33 cellular contexts compared by ENCODE assay signal in genomic region chr9:26341545-26341944, GRCh38.
"Had no signal": no experiment of that assay in that cellular context is flagged by ENCODE, and none has a peak within 500 bp of the region (broad histone marks: within the 10 kb centered on the region; RNA-seq: fewer than 3 reads in every experiment).

No MANE protein-coding gene starts in this region.

- H3K27ac ChIP-seq: brain microvascular endothelial cell, VCaP had no signal

- H3K4me3 ChIP-seq: MG63 had no signal

- H3K36me3 Mint-ChIP-seq: activated CD4-positive, alpha-beta memory T cell treated with anti-CD3 and anti-CD28 coated beads for 36 hours had no signal

- H3K4me1 Mint-ChIP-seq: activated B cell treated with CpG ODN at 0.5 μM for 24 hours had no signal

- ATAC-seq: activated naive CD4-positive, alpha-beta T cell treated with anti-CD3 and anti-CD28 coated beads, Interleukin-2, amount 50 U/mL, for 72 hours; activated T-cell treated with anti-CD3 and anti-CD28 coated beads, Interleukin-2, amount 50 U/mL, for 4 hours; Panc1 had no signal

- H3K27me3 ChIP-seq: brain microvascular endothelial cell, MG63 had no signal

- H3K9me3 ChIP-seq: MG63 had no signal

- H3K4me3 Mint-ChIP-seq: activated B cell treated with CpG ODN at 0.5 μM for 24 hours; activated CD4-positive, alpha-beta memory T cell treated with anti-CD3 and anti-CD28 coated beads for 36 hours; activated naive CD4-positive, alpha-beta T cell treated with anti-CD3 and anti-CD28 coated beads for 36 hours; activated T-cell treated with anti-CD3 and anti-CD28 coated beads, Interleukin-2, amount 50 U/mL, for 4 hours; activated T-helper 1 cell treated with anti-CD3 and anti-CD28 coated beads, Interleukin-12 subunit alpha, Interleukin-12 subunit beta, Interleukin-2, Interleukin-4 antibody, amounts not matched to agents 30 ng/mL and 10 ng/mL and 1 ng/mL, durations not matched to agents 14 hours and 24 hours and 36 hours had no signal

- H3K36me3 ChIP-seq: brain microvascular endothelial cell, MG63 had no signal

- H3K9me3 Mint-ChIP-seq: activated naive CD4-positive, alpha-beta T cell treated with anti-CD3 and anti-CD28 coated beads for 36 hours had no signal

- H3K27me3 Mint-ChIP-seq: activated B cell treated with CpG ODN at 0.5 μM for 24 hours; activated CD4-positive, alpha-beta memory T cell treated with anti-CD3 and anti-CD28 coated beads for 36 hours had no signal

- H3K27ac Mint-ChIP-seq: activated B cell treated with CpG ODN at 0.5 μM for 24 hours; activated CD4-positive, alpha-beta memory T cell treated with anti-CD3 and anti-CD28 coated beads for 36 hours; activated naive CD4-positive, alpha-beta T cell treated with anti-CD3 and anti-CD28 coated beads for 36 hours; activated naive CD4-positive, alpha-beta T cell treated with anti-CD3 and anti-CD28 coated beads, Interleukin-2, amount 50 U/mL, for 72 hours; activated T-helper 1 cell treated with anti-CD3 and anti-CD28 coated beads, Interleukin-12 subunit alpha, Interleukin-12 subunit beta, Interleukin-2, Interleukin-4 antibody, amounts not matched to agents 30 ng/mL and 10 ng/mL and 1 ng/mL, durations not matched to agents 14 hours and 24 hours and 36 hours had no signal

- DNase-seq: activated B cell treated with CpG ODN at 0.5 μM for 24 hours; activated CD4-positive, alpha-beta memory T cell treated with anti-CD3 and anti-CD28 coated beads for 36 hours; activated CD4-positive, alpha-beta T cell treated with anti-CD3 and anti-CD28 coated beads for 4 hours; activated CD4-positive, alpha-beta T cell treated with anti-CD3 and anti-CD28 coated beads, Interleukin-2, amount 50 U/mL, for 1 hour; activated CD4-positive, CD25-positive, alpha-beta regulatory T cell treated with anti-CD3 and anti-CD28 coated beads, Interleukin-2, amount 50 U/mL, for 72 hours; activated CD8-positive, alpha-beta memory T cell treated with anti-CD3 and anti-CD28 coated beads, Interleukin-2, amount 50 U/mL, for 4 hours; activated gamma-delta T cell treated with Interleukin-2 at 50 U/mL for 16 hours; activated naive CD4-positive, alpha-beta T cell treated with anti-CD3 and anti-CD28 coated beads for 36 hours; activated T-cell treated with anti-CD3 and anti-CD28 coated beads for 4 hours; activated T-cell treated with anti-CD3 and anti-CD28 coated beads, Interleukin-2, amount 50 U/mL, for 4 hours; aorta; brain microvascular endothelial cell; central memory CD4-positive, alpha-beta T cell; Kasumi-1; KG1; MG63; NCI-H1048; NCI-H1105 treated with DMSO at 0.1 percent for 48 hours; NCI-H1436; NCI-H1694; NCI-H2029 treated with DMSO at 0.1 percent for 48 hours; NCI-H2107; NCI-H345; NCI-H524 treated with DMSO at 0.1 percent for 48 hours; Right ventricle myocardium superior; SW 1271; T-helper 1 cell; T-helper 2 cell; T-helper 9 cell had no signal
